ENCODE assay signal across 19 cellular contexts in the genomic region with DNA sequence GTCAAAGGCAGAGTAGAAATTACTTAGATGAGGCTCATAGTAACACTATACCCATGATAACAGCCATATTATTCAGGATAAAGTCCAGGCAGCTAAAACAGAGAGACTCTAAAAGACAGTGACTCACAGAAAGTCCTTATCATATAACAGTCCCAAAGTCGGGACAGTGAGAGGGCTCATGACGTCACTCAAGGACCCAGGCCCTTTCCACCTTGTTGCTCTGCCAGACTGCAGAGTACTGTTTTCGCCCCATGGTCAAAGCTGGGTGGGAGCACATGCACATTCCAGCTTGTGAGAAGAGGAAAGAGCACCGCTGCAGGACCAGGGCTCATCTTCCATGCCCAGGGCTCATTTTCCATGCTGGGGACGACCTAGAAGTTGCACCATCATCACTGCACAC. TPM values are rescaled to one million over a fixed set of nuclear protein-coding genes. Genes with fewer than 3 reads are reported as not detected.
DNase-seq lines count a peak whose midpoint lies in the region; ATAC-seq and TF ChIP-seq lines count a peak whose summit lies in the region.
"Had no signal": no experiment of that assay in that cellular context is flagged by ENCODE, and none has a peak within 500 bp of the region (broad histone marks: within the 10 kb centered on the region; RNA-seq: fewer than 3 reads in every experiment).

No MANE protein-coding gene starts in this region.

- H2BK15ac ChIP-seq in mesendoderm (replicated peaks; ENCODE audit: low read depth): no peak overlapping the region

- H2BK120ac ChIP-seq in mesendoderm (ENCODE audit: low read depth, low read length): no peak overlapping the region

- intact Hi-C loops in mammary epithelial cell (cut with micrococcal nuclease): no loop called here
- intact Hi-C loops in MCF 10A (cut with micrococcal nuclease): no loop called here

- H3K4ac ChIP-seq in mesendoderm (ENCODE audit: low read depth, low read length): no peak overlapping the region

- WGBS in mammary epithelial cell (ENCODE audit: low coverage, missing lambda C conversion rate): 95% methylated on average over 4 of the region's 5 CpGs
- 93 to 100% methylated on average over 1 to 5 of the region's 5 CpGs for WGBS in endodermal cell (ENCODE audit: insufficient coverage in 1 of 2, insufficient read length in 1 of 2), 2 experiments
- no CpG with 5 or more reads among the region's 5 CpGs for WGBS in mesendoderm (ENCODE audit: extremely low coverage, insufficient coverage, low lambda C conversion rate)

- H3K23ac ChIP-seq in mesendoderm (ENCODE audit: low read length): no peak overlapping the region

- H3K27ac ChIP-seq in mammary epithelial cell (ENCODE audit: insufficient read depth, low read depth, low read length) (no peak overlapping the region), endodermal cell (ENCODE audit: low read depth, low read length) (no peak overlapping the region), mesendoderm (ENCODE audit: low read depth, low read length) (no peak overlapping the region)
- H3K27ac ChIP-seq: 22Rv1, BLaER1, C4-2B had no signal

- BruUV-seq in mammary epithelial cell (replicated peaks; lab: Mats Ljungman, UMichigan) (TSS peak; percentile 11), MCF 10A (replicated peaks; lab: Mats Ljungman, UMichigan) (no TSS peak)

- H3K4me1 Mint-ChIP-seq in MCF 10A (ENCODE audit: insufficient read depth, unreplicated experiment) (peaks cover 2% of the 10 kb centered on the region), endodermal cell (peaks cover 8% of the 10 kb centered on the region)

- no peaks in the 10 kb centered on the region for H3K27me3 ChIP-seq in mammary epithelial cell (ENCODE audit: insufficient read depth, low read length)
- no peaks in the 10 kb centered on the region for H3K27me3 ChIP-seq in endodermal cell (ENCODE audit: control insufficient read depth, insufficient read depth, low read length, poor library complexity, severe bottlenecking)
- no peaks in the 10 kb centered on the region for H3K27me3 ChIP-seq in mesendoderm (ENCODE audit: insufficient read depth, low read length, poor library complexity)
- H3K27me3 ChIP-seq: BLaER1 had no signal

- no peak overlapping the region for H3K18ac ChIP-seq in mesendoderm (ENCODE audit: low read length)

- no peaks in the 10 kb centered on the region for H3K9me3 ChIP-seq in mammary epithelial cell (replicated peaks; ENCODE audit: insufficient read depth, low read length)
- H3K9me3 ChIP-seq in endodermal cell (ENCODE audit: control insufficient read depth, low read length): peaks cover 17% of the 10 kb centered on the region
- H3K9me3 ChIP-seq: HAP-1 had no signal

- POLR2A ChIA-PET in MCF 10A (lab: Yijun Ruan, JAX): no interaction called here

- H3K4me3 ChIP-seq in mammary epithelial cell (replicated peaks in 1 of 3; ENCODE audit: insufficient read depth in 1 of 3, low read depth in 2 of 3, low read length in 3 of 3) (no peak overlapping the region), endodermal cell (ENCODE audit: low read length) (peak overlapping the region; percentile 66), mesendoderm (ENCODE audit: low read length) (peak overlapping the region; percentile 10)
- H3K4me3 ChIP-seq: BLaER1, HAP-1 had no signal

- CTCF ChIA-PET in mammary epithelial cell (lab: Charles Lee; ENCODE audit: low non-redundant PET) (no interaction called here), MCF 10A (lab: Yijun Ruan, JAX) (interaction anchor here (1.0 to 1.2 kb wide), 2 partner anchors 10 to 19 kb away, joined by 3 read pairs; no protein-coding TSS in a partner anchor)

- no peak overlapping the region for H3K9ac ChIP-seq in mammary epithelial cell (ENCODE audit: insufficient read depth, low read length)
- H3K9ac ChIP-seq in endodermal cell (ENCODE audit: extremely low read depth, low read length, poor library complexity, severe bottlenecking): no peak overlapping the region
- H3K9ac ChIP-seq in mesendoderm (ENCODE audit: low read length): no peak overlapping the region
- H3K9ac ChIP-seq: BLaER1 had no signal

- dilution Hi-C loops in mammary epithelial cell (cut with HindIII; ENCODE audit: low sequenced_read_pairs): loop anchor here (5.0 kb wide), 1 partner anchor 52 kb away; no protein-coding TSS in a partner anchor

- no peaks in the 10 kb centered on the region for H3K27me3 Mint-ChIP-seq in MCF 10A (ENCODE audit: insufficient read depth, unreplicated experiment)
- H3K27me3 Mint-ChIP-seq in endodermal cell (ENCODE audit: insufficient read depth): no peaks in the 10 kb centered on the region
- H3K27me3 Mint-ChIP-seq: B cell; CD4-positive, alpha-beta T cell; CD8-positive, alpha-beta memory T cell had no signal

- H3K4me1 ChIP-seq in mammary epithelial cell (ENCODE audit: insufficient read depth, low read length) (no peaks in the 10 kb centered on the region), endodermal cell (ENCODE audit: control insufficient read depth, insufficient read depth, low read length) (no peaks in the 10 kb centered on the region), mesendoderm (ENCODE audit: control insufficient read depth, low read depth, low read length) (no peaks in the 10 kb centered on the region)

- H3K4me2 ChIP-seq in mammary epithelial cell (ENCODE audit: insufficient read depth, low read depth, low read length) (no peak overlapping the region), mesendoderm (ENCODE audit: low read length) (no peak overlapping the region)
- H3K4me2 ChIP-seq: BLaER1 had no signal

- no peaks in the 10 kb centered on the region for H3K9me3 Mint-ChIP-seq in MCF 10A (ENCODE audit: unreplicated experiment)
- H3K9me3 Mint-ChIP-seq in endodermal cell: peaks cover 18% of the 10 kb centered on the region

- H3K27ac Mint-ChIP-seq in MCF 10A (ENCODE audit: low read depth, unreplicated experiment) (no peak overlapping the region), endodermal cell (no peak overlapping the region)
- H3K27ac Mint-ChIP-seq: B cell; CD4-positive, alpha-beta T cell; CD8-positive, alpha-beta memory T cell had no signal

- H2AK5ac ChIP-seq in mesendoderm (ENCODE audit: low read length): no peak overlapping the region

- in situ Hi-C loops in mammary epithelial cell (cut with MboI; ENCODE audit: low sequenced_read_pairs in 2 of 2) (no loop called here), KBM-7 (cut with MboI; ENCODE audit: low pct_unique_long_range_greater_than_20kb, low sequenced_read_pairs) (no loop called here)

- H3K79me2 ChIP-seq in mammary epithelial cell (ENCODE audit: insufficient read depth, low read length) (no peaks in the 10 kb centered on the region), mesendoderm (ENCODE audit: control insufficient read depth, insufficient read depth, low read length) (no peaks in the 10 kb centered on the region)

- TF ChIP-seq CTCF in mammary epithelial cell (conservative IDR thresholded peaks at IDR 0.05 in 1 of 2, IDR thresholded peaks at IDR 0.05 in 1 of 2; ENCODE audit: extremely low read depth in 1 of 2, insufficient read depth in 1 of 2, low read depth in 1 of 2, low read length in 2 of 2) (no peak), MCF 10A (IDR thresholded peaks at IDR 0.05; ENCODE audit: unreplicated experiment) (no peak), endodermal cell (conservative IDR thresholded peaks at IDR 0.05) (no peak)

- H3K36me3 ChIP-seq in mammary epithelial cell (ENCODE audit: insufficient read depth, low read length): peaks cover 15% of the 10 kb centered on the region
- peaks cover 16% of the 10 kb centered on the region for H3K36me3 ChIP-seq in endodermal cell (ENCODE audit: control insufficient read depth, insufficient read depth, low read length)
- H3K36me3 ChIP-seq in mesendoderm (ENCODE audit: control insufficient read depth, insufficient read depth, low read length): peaks cover 6% of the 10 kb centered on the region

- DNase-seq in mammary epithelial cell: no peak
- no peak for DNase-seq in MCF 10A (ENCODE audit: unreplicated experiment)
- DNase-seq in endodermal cell: no peak
- no peak for DNase-seq in mesendoderm
- no peak for DNase-seq in amygdala (lab: John Stamatoyannopoulos, UW)
- DNase-seq in KBM-7: no peak
- DNase-seq: CD4-positive, alpha-beta T cell; CD8-positive, alpha-beta memory T cell; DMS 273 treated with DMSO at 0.1 percent for 48 hours; DMS79; EL; GDM1; GOT3 had no signal

- peaks cover 61% of the 10 kb centered on the region for H3K36me3 Mint-ChIP-seq in MCF 10A (ENCODE audit: insufficient read depth, unreplicated experiment)
- peaks cover 28% of the 10 kb centered on the region for H3K36me3 Mint-ChIP-seq in endodermal cell (ENCODE audit: low read depth)

- no peak overlapping the region for H4K8ac ChIP-seq in mesendoderm (ENCODE audit: low read depth, low read length)

- no peaks in the 10 kb centered on the region for H3K79me1 ChIP-seq in mesendoderm (ENCODE audit: low read length)

- no peak overlapping the region for H2BK5ac ChIP-seq in mesendoderm (ENCODE audit: low read length)

- H3K56ac ChIP-seq in mesendoderm (ENCODE audit: low read length): no peak overlapping the region

- ATAC-seq in HG03025 (IDR thresholded peaks at IDR 0.05; ENCODE audit: low FRiP score, unreplicated experiment): no peak

- no peak overlapping the region for H2AFZ ChIP-seq in mammary epithelial cell (ENCODE audit: low read depth, low read length)

- no peaks in the 10 kb centered on the region for H4K20me1 ChIP-seq in mammary epithelial cell (ENCODE audit: insufficient read depth, low read length)
- H4K20me1 ChIP-seq: BLaER1 had no signal

- H4K5ac ChIP-seq in mesendoderm (ENCODE audit: low read length): no peak overlapping the region

- H3K4me3 Mint-ChIP-seq in MCF 10A (ENCODE audit: unreplicated experiment) (no peak overlapping the region), endodermal cell (no peak overlapping the region)
- H3K4me3 Mint-ChIP-seq: B cell; CD4-positive, alpha-beta T cell; CD8-positive, alpha-beta memory T cell had no signal

RNA-seq across cellular contexts. Expression of gene NUP50, which starts 29.4 kb away (rescaled TPM):
- total RNA-seq in mammary epithelial cell: 10 to 100 TPM; 33.7 to 81.5 TPM
- 35.0 TPM for polyA plus RNA-seq in mammary epithelial cell
- polyA minus RNA-seq in mammary epithelial cell: 54.1 TPM
- total RNA-seq in MCF 10A (2022): 70.3 and 72.5 TPM in 2 replicates
- total RNA-seq in endodermal cell: 100 to 1,000 TPM; 101 to 115 TPM
- polyA plus RNA-seq in endodermal cell (2013, experiment 1 of 2): 55.1 TPM
- polyA plus RNA-seq in endodermal cell (2013, experiment 2 of 2): 52.5 TPM
- 68.7 TPM for polyA plus RNA-seq in mesendoderm (2013, experiment 1 of 2)
- 68.1 TPM for polyA plus RNA-seq in mesendoderm (2013, experiment 2 of 2)

Comparison
In these comparisons a context has a peak if more than half of its experiments do, and no peak if none do; other contexts are left out.
1. H3K4me3 ChIP-seq: peak in endodermal cell (single experiment) and mesendoderm (single experiment); none in mammary epithelial cell (0 of 3).